In genomic region chr21:33231526-33231925, GRCh38 we compare ENCODE assay signal across 8 cellular contexts. TPM values are rescaled to one million over a fixed set of nuclear protein-coding genes. Genes with fewer than 3 reads are reported as not detected.
DNase-seq lines count a peak whose midpoint lies in the region; ATAC-seq and TF ChIP-seq lines count a peak whose summit lies in the region.

No MANE protein-coding gene starts in this region.

- intact Hi-C loops in natural killer cell (cut with micrococcal nuclease) = no loop called here
- intact Hi-C loops in vagina (cut with DNase I) = no loop called here

- H3K9me3 Mint-ChIP-seq in activated naive CD8-positive, alpha-beta T cell treated with anti-CD3 and anti-CD28 coated beads, Interleukin-2, amount 10 ng/mL, durations not matched to agents 7 days and 5 days = no peaks in the 10 kb centered on the region
- no peaks in the 10 kb centered on the region for H3K9me3 Mint-ChIP-seq in natural killer cell

- H3K36me3 Mint-ChIP-seq in activated naive CD8-positive, alpha-beta T cell treated with anti-CD3 and anti-CD28 coated beads, Interleukin-2, amount 10 ng/mL, durations not matched to agents 7 days and 5 days = peaks cover 26% of the 10 kb centered on the region
- peaks cover 18% of the 10 kb centered on the region for H3K36me3 Mint-ChIP-seq in natural killer cell

- H3K27ac ChIP-seq in vagina = no peak overlapping the region

- no peak for TF ChIP-seq POLR2A in vagina (IDR thresholded peaks at IDR 0.05)

- peak overlapping the region; percentile 85 for H3K27ac Mint-ChIP-seq in activated naive CD8-positive, alpha-beta T cell treated with anti-CD3 and anti-CD28 coated beads, Interleukin-2, amount 10 ng/mL, durations not matched to agents 7 days and 5 days
- H3K27ac Mint-ChIP-seq in natural killer cell = peak overlapping the region; percentile 88 to 97

- peaks cover 47% of the 10 kb centered on the region for H3K4me1 Mint-ChIP-seq in activated naive CD8-positive, alpha-beta T cell treated with anti-CD3 and anti-CD28 coated beads, Interleukin-2, amount 10 ng/mL, durations not matched to agents 7 days and 5 days
- H3K4me1 Mint-ChIP-seq in natural killer cell = peaks cover 62 to 64% of the 10 kb centered on the region in 2 donors

- DNase-seq in stimulated activated CD4-positive, alpha-beta T cell treated with anti-CD3 and anti-CD28 coated beads, Interleukin-12 subunit alpha, Interleukin-12 subunit beta, amount 100 ng/mL, for 4 hours = peak; percentile 42
- no peak for DNase-seq in stimulated activated CD4-positive, alpha-beta T cell treated with anti-CD3 and anti-CD28 coated beads, Interleukin-2, amount 100 ng/mL, for 48 hours
- no peak for DNase-seq in activated naive CD8-positive, alpha-beta T cell treated with anti-CD3 and anti-CD28 coated beads, Interleukin-2, amount 10 ng/mL, durations not matched to agents 7 days and 5 days
- DNase-seq in natural killer cell = no peak
- DNase-seq in vagina (ENCODE audit: extremely low spot score in 2 of 2) = no peak
- no peak for DNase-seq in nucleus accumbens (lab: John Stamatoyannopoulos, UW)
- DNase-seq in NCI-H1105 (lab: John Stamatoyannopoulos, UW) = no peak

- no peaks in the 10 kb centered on the region for H3K27me3 ChIP-seq in vagina

- peak; percentile 14 for ATAC-seq in activated naive CD8-positive, alpha-beta T cell treated with anti-CD3 and anti-CD28 coated beads, Interleukin-2, amount 10 ng/mL, durations not matched to agents 7 days and 5 days (ENCODE audit: low read depth)
- no peak for ATAC-seq in natural killer cell
- ATAC-seq in GM18868 (IDR thresholded peaks at IDR 0.05; ENCODE audit: unreplicated experiment) = no peak

- H3K4me3 ChIP-seq in vagina = peak overlapping the region; percentile 92 to 98

- H3K4me3 Mint-ChIP-seq in activated naive CD8-positive, alpha-beta T cell treated with anti-CD3 and anti-CD28 coated beads, Interleukin-2, amount 10 ng/mL, durations not matched to agents 7 days and 5 days = peak overlapping the region; percentile 87
- peak overlapping the region; percentile 90 for H3K4me3 Mint-ChIP-seq in natural killer cell

- POLR2A ChIA-PET in activated naive CD8-positive, alpha-beta T cell treated with anti-CD3 and anti-CD28 coated beads, Interleukin-2, amount 10 ng/mL, durations not matched to agents 7 days and 5 days (lab: Charles Lee) = interaction anchor here (1.0 to 2.2 kb wide), 6 partner anchors 11 to 94 kb away, joined by 3 to 10 read pairs (median 6); partner anchors contain the start of genes IFNAR1 and IL10RB

- H3K36me3 ChIP-seq in vagina = no peaks in the 10 kb centered on the region

- no peaks in the 10 kb centered on the region for H3K9me3 ChIP-seq in vagina

- H3K27me3 Mint-ChIP-seq in activated naive CD8-positive, alpha-beta T cell treated with anti-CD3 and anti-CD28 coated beads, Interleukin-2, amount 10 ng/mL, durations not matched to agents 7 days and 5 days = no peaks in the 10 kb centered on the region
- H3K27me3 Mint-ChIP-seq in natural killer cell (ENCODE audit: low read depth in 2 of 2) = no peaks in the 10 kb centered on the region

- TF ChIP-seq CTCF in natural killer cell (IDR thresholded peaks at IDR 0.05) = no peak
- TF ChIP-seq CTCF in vagina (IDR thresholded peaks at IDR 0.05) = no peak

- H3K4me1 ChIP-seq in vagina = peaks cover 30% of the 10 kb centered on the region

RNA-seq across cellular contexts. Expression of gene IFNAR2, which starts 1.8 kb away (rescaled TPM):
- total RNA-seq in activated naive CD8-positive, alpha-beta T cell treated with anti-CD3 and anti-CD28 coated beads, Interleukin-2, amount 10 ng/mL, durations not matched to agents 7 days and 5 days = 10 to 100 TPM; 68.3 to 77.6 TPM
- total RNA-seq in natural killer cell = 100 to 1,000 TPM in 1 of 3 donors, 10 to 100 TPM in 2; 65.4 to 105 (median 70.9) TPM
- total RNA-seq in vagina = 9.3 TPM

RNA-seq across cellular contexts. Expression of gene IL10RB, which starts 34.6 kb away (rescaled TPM):
- total RNA-seq in activated naive CD8-positive, alpha-beta T cell treated with anti-CD3 and anti-CD28 coated beads, Interleukin-2, amount 10 ng/mL, durations not matched to agents 7 days and 5 days = 10 to 100 TPM; 40.6 to 44.1 TPM
- total RNA-seq in natural killer cell (10 to 100 TPM; 18.4 to 27.8 (median 27.3) TPM), vagina (31.7 TPM)
